ENCODE assay signal across 9 cellular contexts in genomic region chr18:54999016-54999415, GRCh38. TPM values are rescaled to one million over a fixed set of nuclear protein-coding genes. Genes with fewer than 3 reads are reported as not detected.
"Had no signal": no experiment of that assay in that cellular context is flagged by ENCODE, and none has a peak within 500 bp of the region (broad histone marks: within the 10 kb centered on the region; RNA-seq: fewer than 3 reads in every experiment).

No MANE protein-coding gene starts in this region.

- H3K4me3 ChIP-seq: GM12878 had no signal

- FAIRE-seq: G401.6, GM12878, GM12891, GM12892, GM18507, GM19239 had no signal

- DNase-seq: GDM1, GF-D8 had no signal

RNA-seq across cellular contexts. Expression of gene CCDC68, which starts 39.8 kb away (rescaled TPM):
- total RNA-seq: G401, GM12878 had no signal
